ENCODE assay signal across 14 cellular contexts in the genomic region with DNA sequence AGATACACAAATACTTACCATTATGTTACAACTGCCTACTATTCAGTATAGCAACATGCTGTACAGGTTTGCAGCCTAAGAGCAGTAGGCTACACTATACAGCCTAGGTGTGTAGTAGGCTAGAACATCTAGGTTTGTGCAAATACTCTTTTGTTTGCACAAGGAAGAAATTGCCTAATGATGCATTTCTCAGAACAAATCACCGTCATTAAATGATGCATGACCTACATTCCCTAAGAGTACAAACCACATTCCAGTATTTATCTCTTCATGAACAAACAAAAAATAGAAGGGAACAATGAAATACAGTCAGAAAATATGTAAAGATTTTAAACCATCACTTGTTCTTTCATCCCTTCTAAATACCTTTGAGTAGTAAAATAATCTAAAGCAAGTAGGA.
DNase-seq lines count a peak whose midpoint lies in the region; ATAC-seq and TF ChIP-seq lines count a peak whose summit lies in the region.
"Had no signal": no experiment of that assay in that cellular context is flagged by ENCODE, and none has a peak within 500 bp of the region (broad histone marks: within the 10 kb centered on the region; RNA-seq: fewer than 3 reads in every experiment).

No MANE protein-coding gene starts in this region.

- no peaks in the 10 kb centered on the region for H3K27me3 ChIP-seq in body of pancreas
- H3K27me3 ChIP-seq: cardiac muscle cell, gastrocnemius medialis, suprapubic skin had no signal

- ATAC-seq in body of pancreas (peak; percentile 90), HG02623 (IDR thresholded peaks at IDR 0.05; ENCODE audit: unreplicated experiment) (no peak), HG02588 (IDR thresholded peaks at IDR 0.05; ENCODE audit: unreplicated experiment) (no peak)
- ATAC-seq: gastrocnemius medialis had no signal

- DNase-seq in COR-L47 (lab: John Stamatoyannopoulos, UW) (peak; percentile 14), M059J (ENCODE audit: low read depth) (peak; percentile 6), body of pancreas (peak in 1 of 4 donors; percentile 6), left kidney (ENCODE audit: low read depth, low spot score) (peak; percentile 24), anterior cingulate cortex (lab: John Stamatoyannopoulos, UW) (no peak), erythroblast (lab: John Stamatoyannopoulos, UW) (no peak)
- DNase-seq: CD4-positive, CD25-positive, alpha-beta regulatory T cell; gastrocnemius medialis; NCI-H1105 had no signal

- peaks cover 0 to 7% of the 10 kb centered on the region in 2 donors for H3K36me3 ChIP-seq in body of pancreas (replicated peaks in 1 of 2; ENCODE audit: insufficient read depth in 1 of 2, low read depth in 2 of 2)

- intact Hi-C loops in body of pancreas (cut with DNase I) = no loop called here

- peaks cover 4% of the 10 kb centered on the region for H3K4me1 ChIP-seq in body of pancreas
- H3K4me1 ChIP-seq: suprapubic skin had no signal

- H3K27ac ChIP-seq in body of pancreas = peak overlapping the region in 1 of 4 donors; percentile 34
- H3K27ac ChIP-seq: cardiac muscle cell, HL-60, suprapubic skin had no signal

- no peak overlapping the region for H3K4me3 ChIP-seq in body of pancreas
- H3K4me3 ChIP-seq: cardiac muscle cell, gastrocnemius medialis, suprapubic skin had no signal

- TF ChIP-seq CTCF in body of pancreas (IDR thresholded peaks at IDR 0.05) = no peak

- 17 to 25% methylated on average over 1 of the region's 1 CpG for WGBS in body of pancreas, 2 donors

- no peaks in the 10 kb centered on the region for H3K9me3 ChIP-seq in body of pancreas
- H3K9me3 ChIP-seq: gastrocnemius medialis, suprapubic skin had no signal

- TF ChIP-seq POLR2A in body of pancreas (IDR thresholded peaks at IDR 0.05) (no peak), erythroblast (IDR thresholded peaks at IDR 0.05; ENCODE audit: low read length) (no peak)

Comparison
In these comparisons a context has a peak if more than half of its experiments do, and no peak if none do; other contexts are left out.
1. DNase-seq: peak in COR-L47 (single experiment), M059J (single experiment) and left kidney (single experiment); none in anterior cingulate cortex (0 of 58) and erythroblast (0 of 2).